Comparison of ENCODE assay signal across 16 cellular contexts in the genomic region with DNA sequence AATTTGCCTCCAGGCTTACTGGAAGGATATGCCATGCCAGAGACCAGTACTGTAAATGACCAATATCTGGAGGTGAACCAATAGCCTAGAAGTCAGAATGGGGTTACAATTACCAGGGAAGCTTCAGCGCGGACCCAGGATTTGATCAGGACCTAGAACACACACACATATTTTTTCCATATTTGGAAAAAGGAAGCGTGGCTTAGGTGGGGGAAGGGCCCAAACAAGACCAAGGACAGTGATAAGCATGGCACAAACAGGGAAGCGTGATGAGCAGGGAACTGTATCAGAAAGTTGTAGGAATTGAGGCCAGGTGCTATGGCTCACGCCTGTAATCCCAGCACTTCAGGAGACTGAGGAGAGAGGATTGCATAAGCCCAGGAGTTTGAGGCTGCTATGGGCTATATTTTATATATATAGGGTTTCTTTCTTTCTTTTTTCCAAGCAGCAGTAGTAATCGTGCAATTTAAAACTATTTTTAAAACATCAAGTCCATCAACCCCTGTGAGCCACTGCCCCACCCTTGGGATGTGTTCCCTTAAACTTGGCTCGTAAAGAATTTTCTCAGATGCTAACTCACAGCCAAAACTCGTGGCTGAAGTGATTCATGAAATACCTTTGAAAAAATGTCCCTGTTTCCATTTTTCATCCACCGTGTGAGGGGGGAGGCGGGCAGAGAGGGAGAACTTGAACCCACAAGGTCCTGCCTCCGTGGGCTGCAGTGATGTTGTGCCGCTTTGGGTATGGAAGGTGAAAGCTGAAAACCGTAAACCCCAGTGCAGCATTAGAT. TPM values are rescaled to one million over a fixed set of nuclear protein-coding genes. Genes with fewer than 3 reads are reported as not detected.
DNase-seq lines count a peak whose midpoint lies in the region; ATAC-seq, FAIRE-seq and TF ChIP-seq lines count a peak whose summit lies in the region.
"Had no signal": no experiment of that assay in that cellular context is flagged by ENCODE, and none has a peak within 500 bp of the region (broad histone marks: within the 10 kb centered on the region; RNA-seq: fewer than 3 reads in every experiment).

No MANE protein-coding gene starts in this region.

- H3K79me2 ChIP-seq in astrocyte (ENCODE audit: insufficient read depth, low read length) (no peaks in the 10 kb centered on the region), keratinocyte (ENCODE audit: control insufficient read depth, insufficient read depth, low read length) (no peaks in the 10 kb centered on the region), MM.1S (ENCODE audit: low read length) (no peaks in the 10 kb centered on the region)

- H3K4me2 ChIP-seq in astrocyte (ENCODE audit: low read length) = peak overlapping the region; percentile 57
- peak overlapping the region; percentile 18 for H3K4me2 ChIP-seq in keratinocyte (ENCODE audit: control insufficient read depth, extremely low read depth, insufficient read depth, low read depth, low read length)
- H3K4me2 ChIP-seq in MM.1S (ENCODE audit: low read depth, low read length) = no peak overlapping the region

- no peak for ATAC-seq in left colon
- ATAC-seq: natural killer cell had no signal

- peaks cover 2% of the 10 kb centered on the region for H3K27me3 Mint-ChIP-seq in astrocyte (ENCODE audit: low read depth, unreplicated experiment)

- peaks cover 26% of the 10 kb centered on the region for H3K4me1 Mint-ChIP-seq in astrocyte (ENCODE audit: low read depth, unreplicated experiment)
- H3K4me1 Mint-ChIP-seq: natural killer cell had no signal

- WGBS in esophagus squamous epithelium, 2 donors = 46 to 66% methylated on average over 13 of the region's 13 CpGs

- intact Hi-C loops in left colon (cut with DNase I, micrococcal nuclease) (no loop called here), esophagus squamous epithelium (cut with DNase I) (no loop called here)

- no peak for TF ChIP-seq POLR2A in esophagus squamous epithelium (IDR thresholded peaks at IDR 0.05)
- no peak for TF ChIP-seq POLR2A in Peyer's patch (IDR thresholded peaks at IDR 0.05)

- FAIRE-seq in astrocyte (lab: Jason Lieb, UNC) (no peak), keratinocyte (lab: Jason Lieb, UNC) (no peak)

- H2AFZ ChIP-seq in astrocyte (ENCODE audit: low read depth, low read length) = peak overlapping the region; percentile 12
- no peak overlapping the region for H2AFZ ChIP-seq in keratinocyte (ENCODE audit: control insufficient read depth, low read length)
- no peak overlapping the region for H2AFZ ChIP-seq in MM.1S (ENCODE audit: low read length)

- peak; percentile 42 for DNase-seq in AG04450 (ENCODE audit: low read depth, low spot score)
- DNase-seq in HS-5 (ENCODE audit: low read depth) = peak; percentile 84
- DNase-seq in astrocyte (ENCODE audit: low read depth) = peak; percentile 87
- DNase-seq in keratinocyte (ENCODE audit: low read depth, low spot score) = no peak
- DNase-seq in left colon = no peak
- no peak for DNase-seq in esophagus squamous epithelium (lab: John Stamatoyannopoulos, UW)
- DNase-seq in Peyer's patch = no peak
- no peak for DNase-seq in MM.1S
- DNase-seq: activated CD4-positive, alpha-beta T cell treated with anti-CD3 and anti-CD28 coated beads for 1 hour; islet precursor cell; natural killer cell; NCI-H1694; NCI-H774 had no signal

- H3K36me3 Mint-ChIP-seq in astrocyte (ENCODE audit: low read depth, unreplicated experiment) = no peaks in the 10 kb centered on the region
- H3K36me3 Mint-ChIP-seq: natural killer cell had no signal

- TF ChIP-seq CTCF in AG04450 (IDR thresholded peaks at IDR 0.05; ENCODE audit: low read depth, low read length) = no peak
- TF ChIP-seq CTCF in astrocyte (IDR thresholded peaks at IDR 0.05; ENCODE audit: insufficient read depth, low read depth, low read length) = no peak
- no peak for TF ChIP-seq CTCF in keratinocyte (optimal IDR thresholded peaks at IDR 0.05 in 1 of 3, IDR thresholded peaks at IDR 0.05 in 1 of 3, conservative IDR thresholded peaks at IDR 0.05 in 1 of 3; ENCODE audit: extremely low read depth in 1 of 3, insufficient read depth in 2 of 3, low read length in 3 of 3)
- no peak for TF ChIP-seq CTCF in esophagus squamous epithelium (IDR thresholded peaks at IDR 0.05)
- TF ChIP-seq CTCF in Peyer's patch (IDR thresholded peaks at IDR 0.05) = no peak
- TF ChIP-seq CTCF in MM.1S (IDR thresholded peaks at IDR 0.05; ENCODE audit: low read length) = no peak

- H3K9me2 ChIP-seq in MM.1S (replicated peaks; ENCODE audit: insufficient read depth, low read length) = no peaks in the 10 kb centered on the region

- peaks cover 3% of the 10 kb centered on the region for H3K9me3 Mint-ChIP-seq in astrocyte (ENCODE audit: unreplicated experiment)
- H3K9me3 Mint-ChIP-seq: natural killer cell had no signal

- H3K4me1 ChIP-seq in astrocyte (ENCODE audit: insufficient read depth, low read length) (peaks cover 23% of the 10 kb centered on the region), keratinocyte (ENCODE audit: control insufficient read depth, extremely low read depth, insufficient read depth, low read length) (peaks cover 4% of the 10 kb centered on the region), esophagus squamous epithelium (peaks cover 0 to 6% (median 0%) of the 10 kb centered on the region in 3 donors), Peyer's patch (no peaks in the 10 kb centered on the region), MM.1S (ENCODE audit: low read length) (peaks cover 9% of the 10 kb centered on the region)

- H3K4me3 ChIP-seq in AG04450 (ENCODE audit: low read depth, low read length) (no peak overlapping the region), astrocyte (ENCODE audit: insufficient read depth, low read depth, low read length) (no peak overlapping the region), keratinocyte (ENCODE audit: control insufficient read depth in 2 of 3, extremely low read depth in 1 of 3, insufficient read depth in 2 of 3, low read depth in 1 of 3, low read length in 3 of 3) (no peak overlapping the region), esophagus squamous epithelium (no peak overlapping the region), Peyer's patch (no peak overlapping the region), MM.1S (ENCODE audit: low read length) (no peak overlapping the region)
- H3K4me3 ChIP-seq: BLaER1 treated with 17β-estradiol and CSF1 and Interleukin-3, amounts not matched to agents 10 nM and 100 nM; SK-N-MC had no signal

- H3K4me3 Mint-ChIP-seq in astrocyte (ENCODE audit: unreplicated experiment) = peak overlapping the region; percentile 40
- H3K4me3 Mint-ChIP-seq: natural killer cell had no signal

- H4K20me1 ChIP-seq in astrocyte (ENCODE audit: insufficient read depth, low read length) (no peaks in the 10 kb centered on the region), keratinocyte (ENCODE audit: control insufficient read depth, extremely low read depth, insufficient read depth, low read length) (no peaks in the 10 kb centered on the region), MM.1S (ENCODE audit: insufficient read depth, low read length) (no peaks in the 10 kb centered on the region)
- H4K20me1 ChIP-seq: BLaER1 treated with 17β-estradiol and CSF1 and Interleukin-3, amounts not matched to agents 10 nM and 100 nM had no signal

- no peaks in the 10 kb centered on the region for H3F3A ChIP-seq in MM.1S (ENCODE audit: insufficient read depth, low read length)

- dilution Hi-C loops in keratinocyte (cut with MboI; ENCODE audit: extremely low pct_ligation_motif_present, low sequenced_read_pairs) = no loop called here

- H3K9me3 ChIP-seq in AG04450 (ENCODE audit: control insufficient read depth, insufficient read depth, low read length) (no peaks in the 10 kb centered on the region), astrocyte (ENCODE audit: insufficient read depth, low read depth, low read length) (no peaks in the 10 kb centered on the region), keratinocyte (ENCODE audit: control insufficient read depth, low read depth, low read length) (no peaks in the 10 kb centered on the region), esophagus squamous epithelium (no peaks in the 10 kb centered on the region), Peyer's patch (no peaks in the 10 kb centered on the region), MM.1S (replicated peaks; ENCODE audit: insufficient read depth, low read length) (no peaks in the 10 kb centered on the region)
- H3K9me3 ChIP-seq: BLaER1 treated with 17β-estradiol and CSF1 and Interleukin-3, amounts not matched to agents 10 nM and 100 nM had no signal

- POLR2A ChIA-PET in AG04450 (lab: Yijun Ruan, JAX) = no interaction called here

- H3K36me3 ChIP-seq in astrocyte (ENCODE audit: insufficient read depth, low read length) (no peaks in the 10 kb centered on the region), keratinocyte (ENCODE audit: control insufficient read depth in 2 of 2, extremely low read depth in 1 of 2, insufficient read depth in 2 of 2, low read length in 2 of 2) (no peaks in the 10 kb centered on the region), esophagus squamous epithelium (no peaks in the 10 kb centered on the region), Peyer's patch (no peaks in the 10 kb centered on the region), MM.1S (replicated peaks; ENCODE audit: insufficient read depth, low read length) (no peaks in the 10 kb centered on the region)
- H3K36me3 ChIP-seq: BLaER1 treated with 17β-estradiol and CSF1 and Interleukin-3, amounts not matched to agents 10 nM and 100 nM had no signal

- H3K27me3 ChIP-seq in AG04450 (ENCODE audit: control insufficient read depth, insufficient read depth, low read length) = peaks cover under 1% of the 10 kb centered on the region
- peaks cover 7% of the 10 kb centered on the region for H3K27me3 ChIP-seq in astrocyte (ENCODE audit: insufficient read depth, low read length)
- H3K27me3 ChIP-seq in keratinocyte (ENCODE audit: control insufficient read depth, extremely low read depth, insufficient read depth, low read length) = peaks cover 3% of the 10 kb centered on the region
- peaks cover 0 to 34% (median 0%) of the 10 kb centered on the region in 4 donors for H3K27me3 ChIP-seq in esophagus squamous epithelium
- no peaks in the 10 kb centered on the region for H3K27me3 ChIP-seq in Peyer's patch
- H3K27me3 ChIP-seq in MM.1S (replicated peaks; ENCODE audit: insufficient read depth, low read length) = no peaks in the 10 kb centered on the region
- H3K27me3 ChIP-seq: BLaER1 treated with 17β-estradiol and CSF1 and Interleukin-3, amounts not matched to agents 10 nM and 100 nM had no signal

- H3K9ac ChIP-seq in astrocyte (ENCODE audit: low read length) (peak overlapping the region; percentile 21), keratinocyte (ENCODE audit: control insufficient read depth, extremely low read depth, insufficient read depth, low read length) (no peak overlapping the region), MM.1S (ENCODE audit: low read length) (no peak overlapping the region)
- H3K9ac ChIP-seq: BLaER1 treated with 17β-estradiol and CSF1 and Interleukin-3, amounts not matched to agents 10 nM and 100 nM had no signal

- H3K27ac ChIP-seq in AG04450 (ENCODE audit: low read depth, low read length) = peak overlapping the region; percentile 48
- peak overlapping the region; percentile 53 for H3K27ac ChIP-seq in astrocyte (ENCODE audit: low read depth, low read length)
- H3K27ac ChIP-seq in keratinocyte (ENCODE audit: control insufficient read depth, insufficient read depth, low read length) = no peak overlapping the region
- H3K27ac ChIP-seq in esophagus squamous epithelium = no peak overlapping the region
- no peak overlapping the region for H3K27ac ChIP-seq in Peyer's patch
- no peak overlapping the region for H3K27ac ChIP-seq in MM.1S (ENCODE audit: low read length)
- H3K27ac ChIP-seq: SK-N-MC had no signal

- peak overlapping the region; percentile 36 for H3K27ac Mint-ChIP-seq in astrocyte (ENCODE audit: unreplicated experiment)
- H3K27ac Mint-ChIP-seq: natural killer cell had no signal

- CTCF ChIA-PET in AG04450 (lab: Charles Lee) = no interaction called here

- H3K9me1 ChIP-seq in keratinocyte (ENCODE audit: control insufficient read depth, extremely low read depth, insufficient read depth, low read length) = no peaks in the 10 kb centered on the region

RNA-seq across cellular contexts. Expression of gene HRK, which starts 16.7 kb away (rescaled TPM):
- not detected in 2 replicates for polyA plus RNA-seq in AG04450 (2011; rRNA removed)
- polyA minus RNA-seq in AG04450 (2011; rRNA and poly(A)+ RNA removed) = not detected in 2 replicates
- 1.3 and 2.1 TPM in 2 replicates for total RNA-seq in astrocyte
- polyA plus RNA-seq in keratinocyte = 0.01 to 0.03 TPM (median 0.03 TPM) in 3 replicates
- not detected for polyA plus RNA-seq in keratinocyte (2011; ENCODE audit: low read depth)
- polyA plus RNA-seq in keratinocyte (2011; cell fraction: cytosol; rRNA removed) = 0.02 and 0.05 TPM in 2 replicates
- 0.07 and 0.09 TPM in 2 replicates for polyA plus RNA-seq in keratinocyte (2011; cell fraction: nucleus; rRNA removed)
- 0.05 and 0.11 TPM in 2 replicates for polyA plus RNA-seq in keratinocyte (2012; ENCODE audit: low replicate concordance)
- 0.10 TPM in 1 of 3 replicates, not detected in the others for polyA minus RNA-seq in keratinocyte
- polyA minus RNA-seq in keratinocyte (2011; cell fraction: cytosol; rRNA and poly(A)+ RNA removed) = not detected
- 0.11 TPM in 1 of 2 replicates, not detected in the other for polyA minus RNA-seq in keratinocyte (2011; cell fraction: nucleus; rRNA and poly(A)+ RNA removed)
- total RNA-seq in left colon = 1 to 10 TPM in 1 of 2 donors, under 1 TPM in 1; 0.73 to 1.1 TPM
- total RNA-seq in esophagus squamous epithelium = under 1 TPM; 0.19 to 1.00 (median 0.25) TPM
- total RNA-seq in Peyer's patch = not detected
- total RNA-seq: epithelial cell of proximal tubule had no signal

RNA-seq across cellular contexts. Expression of gene FBXW8, which starts 46.2 kb away (rescaled TPM):
- 23.0 and 24.5 TPM in 2 replicates for polyA plus RNA-seq in AG04450 (2011; rRNA removed)
- polyA minus RNA-seq in AG04450 (2011; rRNA and poly(A)+ RNA removed) = 45.0 and 46.9 TPM in 2 replicates
- total RNA-seq in astrocyte = 26.4 and 28.7 TPM in 2 replicates
- 5.0 to 5.2 TPM (median 5.1 TPM) in 3 replicates for polyA plus RNA-seq in keratinocyte
- 4.6 TPM for polyA plus RNA-seq in keratinocyte (2011; ENCODE audit: low read depth)
- 2.5 and 2.9 TPM in 2 replicates for polyA plus RNA-seq in keratinocyte (2011; cell fraction: cytosol; rRNA removed)
- polyA plus RNA-seq in keratinocyte (2011; cell fraction: nucleus; rRNA removed) = 14.7 and 17.5 TPM in 2 replicates
- 2.8 and 3.7 TPM in 2 replicates for polyA plus RNA-seq in keratinocyte (2012; ENCODE audit: low replicate concordance)
- 6.1 to 12.8 TPM (median 6.6 TPM) in 3 replicates for polyA minus RNA-seq in keratinocyte
- 5.0 TPM for polyA minus RNA-seq in keratinocyte (2011; cell fraction: cytosol; rRNA and poly(A)+ RNA removed)
- polyA minus RNA-seq in keratinocyte (2011; cell fraction: nucleus; rRNA and poly(A)+ RNA removed) = 8.8 and 20.1 TPM in 2 replicates
- 10 to 100 TPM in 1 of 2 donors, 1 to 10 TPM in 1; 9.0 to 14.4 TPM for total RNA-seq in left colon
- 10 to 100 TPM in 2 of 4 donors, 1 to 10 TPM in 2; 7.4 to 15.4 (median 10.2) TPM for total RNA-seq in esophagus squamous epithelium
- 10 to 100 TPM in 1 of 4 donors, 1 to 10 TPM in 3; 4.7 to 28.9 (median 9.2) TPM for total RNA-seq in Peyer's patch

Comparison
In these comparisons a context has a peak if more than half of its experiments do, and no peak if none do; other contexts are left out.
1. DNase-seq: peak in AG04450 (single experiment), HS-5 (single experiment) and astrocyte (single experiment); none in keratinocyte (single experiment), left colon (0 of 2), esophagus squamous epithelium (single experiment), Peyer's patch (0 of 3) and MM.1S (single experiment).
2. H3K27ac ChIP-seq: peak in AG04450 (single experiment) and astrocyte (single experiment); none in keratinocyte (single experiment), esophagus squamous epithelium (0 of 4), Peyer's patch (0 of 4) and MM.1S (single experiment).